26 cellular contexts compared by ENCODE assay signal in the genomic region with DNA sequence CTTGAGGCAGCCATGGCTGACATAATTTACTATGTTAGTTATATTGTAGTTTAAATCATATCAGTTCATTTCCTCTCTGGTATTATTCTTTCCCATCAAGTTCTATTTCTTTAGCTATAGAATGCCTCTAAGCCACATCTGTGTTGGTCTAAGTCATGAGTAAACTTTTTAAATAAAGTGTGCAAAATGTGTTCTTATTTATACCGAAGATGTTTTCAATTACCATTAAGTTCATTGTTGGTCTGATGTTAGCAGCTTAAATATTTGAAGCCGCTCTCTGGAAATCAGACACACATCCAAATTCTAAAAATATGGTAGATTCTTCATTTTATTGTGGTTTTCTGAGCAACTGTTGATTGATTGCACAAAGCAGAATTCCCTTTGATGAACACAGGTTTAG.
DNase-seq lines count a peak whose midpoint lies in the region; ATAC-seq, FAIRE-seq and TF ChIP-seq lines count a peak whose summit lies in the region.
"Had no signal": no experiment of that assay in that cellular context is flagged by ENCODE, and none has a peak within 500 bp of the region (broad histone marks: within the 10 kb centered on the region; RNA-seq: fewer than 3 reads in every experiment).

No MANE protein-coding gene starts in this region.

- H3K36me3 ChIP-seq in astrocyte (ENCODE audit: insufficient read depth, low read length) (no peaks in the 10 kb centered on the region), tibial artery (no peaks in the 10 kb centered on the region)
- H3K36me3 ChIP-seq: MG63 had no signal

- DNase-seq in AG20443 (ENCODE audit: low spot score) (peak; percentile 16), HCEC 1CT (peak; percentile 45), astrocyte (ENCODE audit: low read depth) (peak; percentile 37), fibroblast of the conjunctiva (ENCODE audit: low read depth) (peak; percentile 23), erythroblast (lab: John Stamatoyannopoulos, UW) (no peak), tibial artery (no peak)
- no peak for DNase-seq in effector CD8-positive, alpha-beta T cell (lab: John Stamatoyannopoulos, UW)
- DNase-seq: CD4-positive, CD25-positive, alpha-beta regulatory T cell; COR-L47; GOT3; Karpas-422; MG63; NCI-H1048; NCI-H1436 treated with DMSO at 0.1 percent for 48 hours; NCI-H2081 treated with DMSO at 0.1 percent for 48 hours; NCI-H748 treated with DMSO at 0.1 percent for 48 hours; NK-92 treated with Interleukin-12 subunit alpha and Interleukin-12 subunit beta, amount 100 ng/mL, for 24 hours; T-cell had no signal

- H2AFZ ChIP-seq in astrocyte (ENCODE audit: low read depth, low read length) = no peak overlapping the region

- H3K4me1 ChIP-seq in astrocyte (ENCODE audit: insufficient read depth, low read length) = no peaks in the 10 kb centered on the region
- H3K4me1 ChIP-seq in tibial artery = peaks cover 0 to 2% (median 0%) of the 10 kb centered on the region in 4 donors
- H3K4me1 ChIP-seq: A549 had no signal

- H3K9me3 ChIP-seq in astrocyte (ENCODE audit: insufficient read depth, low read depth, low read length) (no peaks in the 10 kb centered on the region), tibial artery (no peaks in the 10 kb centered on the region)
- H3K9me3 ChIP-seq: A549, MG63 had no signal

- H3K27ac ChIP-seq in astrocyte (ENCODE audit: low read depth, low read length) (no peak overlapping the region), tibial artery (no peak overlapping the region)
- H3K27ac ChIP-seq: A549, HL-60 had no signal

- H3K27me3 ChIP-seq in astrocyte (ENCODE audit: insufficient read depth, low read length) (no peaks in the 10 kb centered on the region), tibial artery (no peaks in the 10 kb centered on the region)
- H3K27me3 ChIP-seq: MG63 had no signal

- no peak overlapping the region for H3K4me3 Mint-ChIP-seq in astrocyte (ENCODE audit: unreplicated experiment)
- H3K4me3 Mint-ChIP-seq: CD4-positive, CD25-positive, alpha-beta regulatory T cell; IgD-negative memory B cell; T-cell had no signal

- H3K4me2 ChIP-seq in astrocyte (ENCODE audit: low read length) = no peak overlapping the region
- H3K4me2 ChIP-seq: A549 had no signal

- no peak overlapping the region for H3K27ac Mint-ChIP-seq in astrocyte (ENCODE audit: unreplicated experiment)
- H3K27ac Mint-ChIP-seq: CD4-positive, CD25-positive, alpha-beta regulatory T cell; IgD-negative memory B cell; T-cell had no signal

- peaks cover 11% of the 10 kb centered on the region for H4K20me1 ChIP-seq in astrocyte (ENCODE audit: insufficient read depth, low read length)

- no peaks in the 10 kb centered on the region for H3K79me2 ChIP-seq in astrocyte (ENCODE audit: insufficient read depth, low read length)

- intact Hi-C loops in tibial artery (cut with DNase I; ENCODE audit: low total_unique reads) = no loop called here

- ATAC-seq in GM19395 (IDR thresholded peaks at IDR 0.05; ENCODE audit: unreplicated experiment) = no peak
- ATAC-seq: A549, GM12878, Right ventricle myocardium inferior, T-cell had no signal

- H3K4me1 Mint-ChIP-seq in astrocyte (ENCODE audit: low read depth, unreplicated experiment) = peaks cover 14% of the 10 kb centered on the region
- H3K4me1 Mint-ChIP-seq: CD4-positive, CD25-positive, alpha-beta regulatory T cell; IgD-negative memory B cell; T-cell had no signal

- H3K4me3 ChIP-seq in astrocyte (ENCODE audit: insufficient read depth, low read depth, low read length) (no peak overlapping the region), tibial artery (no peak overlapping the region)
- H3K4me3 ChIP-seq: A549, GM12878, MG63 had no signal

- no peak for FAIRE-seq in astrocyte (lab: Jason Lieb, UNC)
- FAIRE-seq: A549, G401.6, GM12878, RCC 7860 had no signal

- H3K36me3 Mint-ChIP-seq in astrocyte (ENCODE audit: low read depth, unreplicated experiment) = no peaks in the 10 kb centered on the region
- H3K36me3 Mint-ChIP-seq: CD4-positive, CD25-positive, alpha-beta regulatory T cell; IgD-negative memory B cell; T-cell had no signal

- no peak overlapping the region for H3K9ac ChIP-seq in astrocyte (ENCODE audit: low read length)

- no peaks in the 10 kb centered on the region for H3K27me3 Mint-ChIP-seq in astrocyte (ENCODE audit: low read depth, unreplicated experiment)
- H3K27me3 Mint-ChIP-seq: IgD-negative memory B cell had no signal

- H3K9me3 Mint-ChIP-seq in astrocyte (ENCODE audit: unreplicated experiment) = no peaks in the 10 kb centered on the region
- H3K9me3 Mint-ChIP-seq: T-cell had no signal

- TF ChIP-seq CTCF in astrocyte (IDR thresholded peaks at IDR 0.05; ENCODE audit: insufficient read depth, low read depth, low read length) (no peak), tibial artery (IDR thresholded peaks at IDR 0.05) (no peak)

- no peak for TF ChIP-seq POLR2A in erythroblast (IDR thresholded peaks at IDR 0.05; ENCODE audit: low read length)

Comparison
In these comparisons a context has a peak if more than half of its experiments do, and no peak if none do; other contexts are left out.
1. DNase-seq: peak in AG20443 (single experiment), HCEC 1CT (single experiment), astrocyte (single experiment) and fibroblast of the conjunctiva (single experiment); none in erythroblast (0 of 2), tibial artery (0 of 2) and effector CD8-positive, alpha-beta T cell (single experiment).